31 cellular contexts compared by ENCODE assay signal in genomic region chr1:7878027-7878426, GRCh38. TPM values are rescaled to one million over a fixed set of nuclear protein-coding genes. Genes with fewer than 3 reads are reported as not detected.
"Had no signal": no experiment of that assay in that cellular context is flagged by ENCODE, and none has a peak within 500 bp of the region (broad histone marks: within the 10 kb centered on the region; RNA-seq: fewer than 3 reads in every experiment).

No MANE protein-coding gene starts in this region.

- H3K4me3 Mint-ChIP-seq: mesothelial cell of epicardium had no signal

- H3K4me1 Mint-ChIP-seq: mesothelial cell of epicardium had no signal

- H3K27me3 ChIP-seq: dorsolateral prefrontal cortex, gastrocnemius medialis, left lung had no signal

- H3K36me3 ChIP-seq: esophagus muscularis mucosa, gastrocnemius medialis, heart right ventricle, left lung, lower lobe of right lung had no signal

- FAIRE-seq: colon, endothelial cell of umbilical vein, islet of Langerhans, keratinocyte had no signal

- H3K27ac ChIP-seq: coronary artery, dorsolateral prefrontal cortex, esophagus muscularis mucosa, foreskin keratinocyte, gastrocnemius medialis, heart right ventricle, left lung, lower lobe of right lung had no signal

- H3K4me3 ChIP-seq: coronary artery, dorsolateral prefrontal cortex, esophagus muscularis mucosa, gastrocnemius medialis, heart right ventricle, left lung, lower lobe of right lung, mucosa of descending colon had no signal

- H3K4me1 ChIP-seq: esophagus muscularis mucosa, foreskin keratinocyte, gastrocnemius medialis, heart right ventricle, left lung, lower lobe of right lung had no signal

- ATAC-seq: foreskin keratinocyte, gastrocnemius medialis, heart right ventricle, left cardiac atrium, left lung, left ventricle myocardium superior, lower lobe of right lung, mucosa of descending colon had no signal

- H3K27ac Mint-ChIP-seq: mesothelial cell of epicardium had no signal

- DNase-seq: dermis blood vessel endothelial cell; dorsolateral prefrontal cortex; effector CD4-positive, alpha-beta T cell; effector memory CD4-positive, alpha-beta T cell; foreskin keratinocyte; gastrocnemius medialis; glutamatergic neuron; head of caudate nucleus; heart right ventricle; hippocampal formation; left cardiac atrium; left lung; left ventricle myocardium superior; lower lobe of right lung; mesenchymal stem cell; mucosa of descending colon had no signal

RNA-seq across cellular contexts. Expression of gene UTS2, which starts 25.2 kb away (rescaled TPM):
- total RNA-seq: dermis blood vessel endothelial cell, endothelial cell of umbilical vein, epithelial cell of proximal tubule, esophagus muscularis mucosa, fibroblast of lung, fibroblast of villous mesenchyme, foreskin keratinocyte, gastrocnemius medialis, glomerular endothelial cell, kidney epithelial cell, left cardiac atrium, left ventricle myocardium superior, lower lobe of right lung, lung microvascular endothelial cell, mesenteric fat pad, mesothelial cell of epicardium, myocyte had no signal
- polyA plus RNA-seq: endothelial cell of umbilical vein, fibroblast of lung, foreskin keratinocyte, heart right ventricle, keratinocyte had no signal
